Comparison of ENCODE assay signal across 1 cellular context in genomic region chr7:155360495-155361362, GRCh38.
TF ChIP-seq lines count a peak whose summit lies in the region.

No MANE protein-coding gene starts in this region.

TF ChIP-seq in K562, 482 proteins besides CTCF, POLR2A, EP300 and RAD21 (continued from another document):
- TF ChIP-seq ZNF407 (IDR thresholded peaks at IDR 0.05; ENCODE audit: low read depth) (no peak), MCM2 (IDR thresholded peaks at IDR 0.05; ENCODE audit: low read depth) (no peak), KDM1A (IDR thresholded peaks at IDR 0.05) (no peak), TRIM28 (IDR thresholded peaks at IDR 0.05) (no peak), FOXO4 (CRISPR knock-in tag; IDR thresholded peaks at IDR 0.05) (no peak), ZNF133 (CRISPR knock-in tag; IDR thresholded peaks at IDR 0.05) (no peak), ZNF644 (tag; IDR thresholded peaks at IDR 0.05; ENCODE audit: low read depth) (no peak)
